Comparison of ENCODE assay signal across 21 cellular contexts in genomic region chr1:216765346-216766300, GRCh38. TPM values are rescaled to one million over a fixed set of nuclear protein-coding genes. Genes with fewer than 3 reads are reported as not detected.
A peak's percentile ranks its signal among the peaks of the same experiment; 100 is the strongest.
DNase-seq lines count a peak whose midpoint lies in the region; ATAC-seq and TF ChIP-seq lines count a peak whose summit lies in the region.
"Had no signal": no experiment of that assay in that cellular context is flagged by ENCODE, and none has a peak within 500 bp of the region (broad histone marks: within the 10 kb centered on the region; RNA-seq: fewer than 3 reads in every experiment).

No MANE protein-coding gene starts in this region.

- intact Hi-C loops in heart left ventricle (cut with DNase I): no loop called here

- H3K36me3 Mint-ChIP-seq in GM23338 (ENCODE audit: low read depth): no peaks in the 10 kb centered on the region
- H3K36me3 Mint-ChIP-seq in T-helper 2 cell treated with Interferon-gamma antibody and Interleukin-4, amounts not matched to agents 5 μg/mL and 100 μg/mL, for 36 hours (ENCODE audit: low read depth): no peaks in the 10 kb centered on the region
- no peaks in the 10 kb centered on the region for H3K36me3 Mint-ChIP-seq in nephron progenitor cell (ENCODE audit: low read depth)
- H3K36me3 Mint-ChIP-seq: activated naive CD8-positive, alpha-beta T cell; CD8-positive, alpha-beta memory T cell had no signal

- no peak overlapping the region for H3K27ac ChIP-seq in GM23338 (ENCODE audit: low read depth)
- H3K27ac ChIP-seq in heart left ventricle: peak overlapping the region in 11 of 12 donors; percentile 14 to 74 (median 44)
- H3K27ac ChIP-seq in rectal smooth muscle tissue (ENCODE audit: low read depth, low read length): peak overlapping the region; percentile 27
- no peak overlapping the region for H3K27ac ChIP-seq in Karpas-422 (ENCODE audit: low read length)

- H3K4me1 ChIP-seq in GM23338 (ENCODE audit: insufficient read depth) (no peaks in the 10 kb centered on the region), heart left ventricle (peaks cover 0 to 15% (median 0%) of the 10 kb centered on the region in 12 donors), rectal smooth muscle tissue (ENCODE audit: control insufficient read depth, insufficient read depth, low read length) (no peaks in the 10 kb centered on the region), Karpas-422 (ENCODE audit: low read length) (no peaks in the 10 kb centered on the region)
- H3K4me1 ChIP-seq: sigmoid colon had no signal

- H3K4me1 Mint-ChIP-seq in GM23338 (peaks cover 9% of the 10 kb centered on the region; the same call in 2 of the 3 replicates), nephron progenitor cell (no peaks in the 10 kb centered on the region)
- no peaks in the 10 kb centered on the region for H3K4me1 Mint-ChIP-seq in T-helper 2 cell treated with Interferon-gamma antibody and Interleukin-4, amounts not matched to agents 5 μg/mL and 100 μg/mL, for 36 hours (ENCODE audit: low read depth)
- H3K4me1 Mint-ChIP-seq: activated CD4-positive, alpha-beta memory T cell treated with anti-CD3 and anti-CD28 coated beads, Interleukin-2, amount 10 ng/mL, durations not matched to agents 7 days and 5 days; CD8-positive, alpha-beta memory T cell had no signal

- no peak for TF ChIP-seq CTCF in GM23338 (conservative IDR thresholded peaks at IDR 0.05; ENCODE audit: low read depth in 2 of 2)
- no peak for TF ChIP-seq CTCF in heart left ventricle (IDR thresholded peaks at IDR 0.05)
- TF ChIP-seq CTCF in nephron progenitor cell (IDR thresholded peaks at IDR 0.05): no peak

- no peaks in the 10 kb centered on the region for H3K36me3 ChIP-seq in GM23338 (ENCODE audit: insufficient read depth)
- no peaks in the 10 kb centered on the region for H3K36me3 ChIP-seq in heart left ventricle
- no peaks in the 10 kb centered on the region for H3K36me3 ChIP-seq in rectal smooth muscle tissue (ENCODE audit: control insufficient read depth, insufficient read depth, low read length)
- H3K36me3 ChIP-seq in Karpas-422 (ENCODE audit: insufficient read depth, low read length): no peaks in the 10 kb centered on the region
- H3K36me3 ChIP-seq: MG63, sigmoid colon had no signal

- no peak overlapping the region for H3K9ac ChIP-seq in rectal smooth muscle tissue (ENCODE audit: low read length)
- H3K9ac ChIP-seq in Karpas-422 (ENCODE audit: low read length): no peak overlapping the region

- no peaks in the 10 kb centered on the region; the same call in 1 of the 2 replicates for H3K9me2 ChIP-seq in GM23338 (ENCODE audit: insufficient read depth)
- H3K9me2 ChIP-seq in Karpas-422 (replicated peaks; ENCODE audit: insufficient read depth, low read length): no peaks in the 10 kb centered on the region

- H3K79me2 ChIP-seq in GM23338 (replicated peaks; ENCODE audit: insufficient read depth) (no peaks in the 10 kb centered on the region), Karpas-422 (ENCODE audit: low read length) (no peaks in the 10 kb centered on the region)

- ATAC-seq in GM23338: no peak
- ATAC-seq in heart left ventricle: peak; percentile 75 to 92 (median 86)
- ATAC-seq: left colon had no signal

- H3K4me3 ChIP-seq in GM23338: no peak overlapping the region
- H3K4me3 ChIP-seq in heart left ventricle: peak overlapping the region in 1 of 12 donors; percentile 31
- H3K4me3 ChIP-seq in rectal smooth muscle tissue (ENCODE audit: low read length): no peak overlapping the region
- no peak overlapping the region for H3K4me3 ChIP-seq in Karpas-422 (ENCODE audit: low read length)
- H3K4me3 ChIP-seq: MG63, sigmoid colon had no signal

- H3K27me3 ChIP-seq in GM23338 (ENCODE audit: insufficient read depth) (no peaks in the 10 kb centered on the region), heart left ventricle (no peaks in the 10 kb centered on the region), rectal smooth muscle tissue (ENCODE audit: control insufficient read depth, insufficient read depth, low read length) (no peaks in the 10 kb centered on the region), Karpas-422 (ENCODE audit: low read length) (no peaks in the 10 kb centered on the region)
- H3K27me3 ChIP-seq: MG63, sigmoid colon had no signal

- no peak overlapping the region for H3K4me2 ChIP-seq in GM23338
- no peak overlapping the region for H3K4me2 ChIP-seq in Karpas-422 (ENCODE audit: low read depth, low read length, poor library complexity, severe bottlenecking)

- no peak for TF ChIP-seq POLR2A in heart left ventricle (IDR thresholded peaks at IDR 0.05)

- no peaks in the 10 kb centered on the region for H3F3A ChIP-seq in GM23338 (replicated peaks; ENCODE audit: low read depth)

- H3K9me3 ChIP-seq in heart left ventricle (peaks cover 0 to 4% (median 0%) of the 10 kb centered on the region in 12 donors), Karpas-422 (ENCODE audit: low read length) (no peaks in the 10 kb centered on the region)
- H3K9me3 ChIP-seq: MG63, sigmoid colon had no signal

- DNase-seq in GM23338 (ENCODE audit: low spot score) (no peak), astrocyte of the hippocampus (ENCODE audit: low read depth, low spot score) (peak; percentile 30), heart left ventricle (peak in 1 of 5 donors; percentile 36), Karpas-422 (no peak), HuH-7 (ENCODE audit: low spot score) (no peak), nephron progenitor cell (no peak)
- no peak for DNase-seq in T-helper 2 cell treated with Interferon-gamma antibody and Interleukin-4, amounts not matched to agents 5 μg/mL and 100 μg/mL, for 36 hours (ENCODE audit: low spot score)
- DNase-seq: activated CD4-positive, alpha-beta memory T cell treated with anti-CD3 and anti-CD28 coated beads, Interleukin-2, amount 10 ng/mL, durations not matched to agents 7 days and 5 days; activated T-cell treated with anti-CD3 and anti-CD28 coated beads, Interleukin-2, amount 50 U/mL, for 48 hours; CD8-positive, alpha-beta memory T cell; DND-41; GOT3; left colon; MG63; NCI-H187 treated with DMSO at 0.1 percent for 48 hours; NCI-H510A; SHP77 treated with DMSO at 0.1 percent for 48 hours; sigmoid colon had no signal

- no peak overlapping the region for H3K27ac Mint-ChIP-seq in GM23338
- no peak overlapping the region for H3K27ac Mint-ChIP-seq in T-helper 2 cell treated with Interferon-gamma antibody and Interleukin-4, amounts not matched to agents 5 μg/mL and 100 μg/mL, for 36 hours
- no peak overlapping the region for H3K27ac Mint-ChIP-seq in nephron progenitor cell
- H3K27ac Mint-ChIP-seq: activated CD4-positive, alpha-beta memory T cell treated with anti-CD3 and anti-CD28 coated beads, Interleukin-2, amount 10 ng/mL, durations not matched to agents 7 days and 5 days; activated naive CD8-positive, alpha-beta T cell had no signal

- H3K27me3 Mint-ChIP-seq in GM23338 (ENCODE audit: insufficient read depth, low read depth, poor library complexity) (peaks cover 4% of the 10 kb centered on the region), nephron progenitor cell (ENCODE audit: low read depth, poor library complexity) (peaks cover under 1% of the 10 kb centered on the region)
- H3K27me3 Mint-ChIP-seq in T-helper 2 cell treated with Interferon-gamma antibody and Interleukin-4, amounts not matched to agents 5 μg/mL and 100 μg/mL, for 36 hours (ENCODE audit: low read depth): no peaks in the 10 kb centered on the region
- H3K27me3 Mint-ChIP-seq: activated CD4-positive, alpha-beta memory T cell treated with anti-CD3 and anti-CD28 coated beads, Interleukin-2, amount 10 ng/mL, durations not matched to agents 7 days and 5 days; activated naive CD8-positive, alpha-beta T cell; CD8-positive, alpha-beta memory T cell had no signal

- WGBS in heart left ventricle, 4 donors: 44 to 55% (median 51%) methylated on average over 10 of the region's 10 CpGs

- H3K9me3 Mint-ChIP-seq in GM23338 (no peaks in the 10 kb centered on the region), nephron progenitor cell (no peaks in the 10 kb centered on the region)
- H3K9me3 Mint-ChIP-seq in T-helper 2 cell treated with Interferon-gamma antibody and Interleukin-4, amounts not matched to agents 5 μg/mL and 100 μg/mL, for 36 hours: peaks cover 4% of the 10 kb centered on the region
- H3K9me3 Mint-ChIP-seq: activated CD4-positive, alpha-beta memory T cell treated with anti-CD3 and anti-CD28 coated beads, Interleukin-2, amount 10 ng/mL, durations not matched to agents 7 days and 5 days had no signal

- no peaks in the 10 kb centered on the region for H4K20me1 ChIP-seq in GM23338 (replicated peaks; ENCODE audit: insufficient read depth)
- H4K20me1 ChIP-seq in Karpas-422 (ENCODE audit: insufficient read depth, low read depth, low read length): no peaks in the 10 kb centered on the region

- H2AFZ ChIP-seq in GM23338: peak overlapping the region; percentile 86
- H2AFZ ChIP-seq in Karpas-422 (ENCODE audit: low read length): no peak overlapping the region

- H3K4me3 Mint-ChIP-seq in GM23338 (no peak overlapping the region), nephron progenitor cell (no peak overlapping the region)
- no peak overlapping the region for H3K4me3 Mint-ChIP-seq in T-helper 2 cell treated with Interferon-gamma antibody and Interleukin-4, amounts not matched to agents 5 μg/mL and 100 μg/mL, for 36 hours
- H3K4me3 Mint-ChIP-seq: activated CD4-positive, alpha-beta memory T cell treated with anti-CD3 and anti-CD28 coated beads, Interleukin-2, amount 10 ng/mL, durations not matched to agents 7 days and 5 days; activated naive CD8-positive, alpha-beta T cell; CD8-positive, alpha-beta memory T cell had no signal

TF ChIP-seq in GM23338, 12 proteins besides CTCF, POLR2A, EP300 and RAD21 (continues in another document):
- TF ChIP-seq STAT1 (IDR thresholded peaks at IDR 0.05; ENCODE audit: unreplicated experiment) (no peak), ZNF114 (CRISPR knock-in tag; IDR thresholded peaks at IDR 0.05) (no peak)

RNA-seq across cellular contexts. Expression of gene ESRRG, which starts 42.4 kb away (rescaled TPM):
- 1.7 and 3.2 TPM in 2 replicates for total RNA-seq in GM23338 (2014; rRNA removed; shearing (Covaris generic))
- polyA plus RNA-seq in GM23338 (2016; fragmentation: Nextera tagmentation; extraction: Ambion mirVana): 0.66 and 1.2 TPM in 2 replicates
- total RNA-seq in heart left ventricle: 10 to 100 TPM; 26.6 to 45.2 (median 40.4) TPM
- 10 to 100 TPM in 1 of 2 donors, 1 to 10 TPM in 1; 5.4 to 13.3 TPM for polyA plus RNA-seq in heart left ventricle
- total RNA-seq in Karpas-422 (2014; rRNA removed; shearing (Covaris generic); ENCODE audit: low replicate concordance): 0.15 TPM in 1 of 2 replicates, not detected in the other
- total RNA-seq: activated CD4-positive, alpha-beta memory T cell treated with anti-CD3 and anti-CD28 coated beads, Interleukin-2, amount 10 ng/mL, durations not matched to agents 7 days and 5 days; CD8-positive, alpha-beta memory T cell; T-helper 1 cell treated with Interleukin-12 subunit alpha and Interleukin-12 subunit beta and Interleukin-4 antibody, amounts not matched to agents 30 ng/mL and 1 ng/mL, for 36 hours had no signal
- polyA plus RNA-seq: CD8-positive, alpha-beta memory T cell had no signal

Comparison
In these comparisons a context has a peak if more than half of its experiments do, and no peak if none do; other contexts are left out.
1. H3K27ac ChIP-seq: peak in heart left ventricle (11 of 12) and rectal smooth muscle tissue (single experiment); none in GM23338 (single experiment) and Karpas-422 (single experiment).